ENCODE assay signal across 21 cellular contexts in the genomic region with DNA sequence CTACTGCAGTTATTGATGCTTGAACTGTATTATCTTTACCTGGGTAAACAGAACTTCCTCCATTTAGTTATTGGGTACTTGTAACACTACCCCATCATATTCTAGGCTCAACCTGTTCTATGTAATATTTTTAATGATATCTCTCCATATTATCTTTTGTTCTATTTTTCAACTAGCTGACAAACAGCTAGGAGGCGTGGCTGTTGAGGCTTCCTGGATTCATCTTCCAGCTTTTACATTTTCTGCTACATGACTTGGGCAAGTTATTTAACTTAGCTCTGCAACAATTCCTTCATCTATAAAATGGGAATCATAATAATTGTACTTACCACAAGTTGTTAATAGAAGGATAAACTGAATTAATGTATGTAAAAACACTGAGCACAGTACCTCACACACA.
DNase-seq lines count a peak whose midpoint lies in the region; ATAC-seq, FAIRE-seq and TF ChIP-seq lines count a peak whose summit lies in the region.
"Had no signal": no experiment of that assay in that cellular context is flagged by ENCODE, and none has a peak within 500 bp of the region (broad histone marks: within the 10 kb centered on the region; RNA-seq: fewer than 3 reads in every experiment).

No MANE protein-coding gene starts in this region.

- peaks cover 0 to 41% (median 0%) of the 10 kb centered on the region in 5 donors for H3K27me3 Mint-ChIP-seq in naive thymus-derived CD4-positive, alpha-beta T cell
- H3K27me3 Mint-ChIP-seq: naive B cell had no signal

- CTCF ChIA-PET in naive thymus-derived CD4-positive, alpha-beta T cell (lab: Charles Lee) = interaction anchor here (0.6 to 2.3 kb wide), 3 partner anchors 9 to 366 kb away, joined by 3 to 13 read pairs (median 7); no protein-coding TSS in a partner anchor

- no peak overlapping the region for H3K9ac ChIP-seq in OCI-LY3 (ENCODE audit: low read length)
- H3K9ac ChIP-seq: BLaER1 had no signal

- peak overlapping the region; percentile 78 for H3K4me2 ChIP-seq in OCI-LY3 (ENCODE audit: low read length)
- H3K4me2 ChIP-seq: BLaER1 had no signal

- H2AFZ ChIP-seq in OCI-LY3 (ENCODE audit: low read depth, low read length) = no peak overlapping the region

- intact Hi-C loops in naive thymus-derived CD4-positive, alpha-beta T cell (cut with micrococcal nuclease) = no loop called here

- peaks cover 64% of the 10 kb centered on the region for H3K27me3 ChIP-seq in OCI-LY3 (ENCODE audit: low read depth, low read length)
- H3K27me3 ChIP-seq in naive thymus-derived CD4-positive, alpha-beta T cell (ENCODE audit: control insufficient read depth in 2 of 2, insufficient read depth in 2 of 2, low read length in 2 of 2) = no peaks in the 10 kb centered on the region
- H3K27me3 ChIP-seq: ascending aorta, BLaER1, heart right ventricle had no signal

- H3K27ac ChIP-seq in OCI-LY3 (ENCODE audit: low read length) = no peak overlapping the region
- H3K27ac ChIP-seq in cingulate gyrus (ENCODE audit: low read depth, low read length) = peak overlapping the region; percentile 92
- no peak overlapping the region for H3K27ac ChIP-seq in naive thymus-derived CD4-positive, alpha-beta T cell (ENCODE audit: low read depth, low read length)
- H3K27ac ChIP-seq: ascending aorta, BLaER1, heart right ventricle, skin epidermis had no signal

- peaks cover 54% of the 10 kb centered on the region for H3K4me1 ChIP-seq in OCI-LY3 (ENCODE audit: low read length)
- H3K4me1 ChIP-seq in naive thymus-derived CD4-positive, alpha-beta T cell (ENCODE audit: control insufficient read depth in 2 of 2, insufficient read depth in 2 of 2, low read length in 2 of 2) = peaks cover 29 to 34% of the 10 kb centered on the region in 2 donors
- H3K4me1 ChIP-seq: ascending aorta, BLaER1, HAP-1 had no signal

- H3K79me2 ChIP-seq in OCI-LY3 (ENCODE audit: low read length) = no peaks in the 10 kb centered on the region

- H3K27ac Mint-ChIP-seq in activated naive CD4-positive, alpha-beta T cell treated with anti-CD3 and anti-CD28 coated beads, Interleukin-2, amount 50 U/mL, for 72 hours = peak overlapping the region; percentile 58 to 66
- peak overlapping the region; percentile 63 for H3K27ac Mint-ChIP-seq in stimulated activated effector memory CD8-positive, alpha-beta T cell treated with anti-CD3 and anti-CD28 coated beads, Interleukin-12 subunit alpha, Interleukin-12 subunit beta, amount 100 ng/mL, for 72 hours
- H3K27ac Mint-ChIP-seq in naive thymus-derived CD4-positive, alpha-beta T cell = peak overlapping the region in 4 of 9 donors; percentile 46 to 85 (median 72)
- H3K27ac Mint-ChIP-seq: naive B cell had no signal

- H3K36me3 Mint-ChIP-seq in activated naive CD4-positive, alpha-beta T cell treated with anti-CD3 and anti-CD28 coated beads, Interleukin-2, amount 50 U/mL, for 72 hours = peaks cover 12 to 24% of the 10 kb centered on the region in 2 donors
- peaks cover 9% of the 10 kb centered on the region for H3K36me3 Mint-ChIP-seq in stimulated activated effector memory CD8-positive, alpha-beta T cell treated with anti-CD3 and anti-CD28 coated beads, Interleukin-12 subunit alpha, Interleukin-12 subunit beta, amount 100 ng/mL, for 72 hours
- peaks cover 0 to 14% (median 0%) of the 10 kb centered on the region in 5 donors for H3K36me3 Mint-ChIP-seq in naive thymus-derived CD4-positive, alpha-beta T cell

- FAIRE-seq in frontal cortex (lab: Jason Lieb, UNC) = no peak

- POLR2A ChIA-PET in naive thymus-derived CD4-positive, alpha-beta T cell (lab: Charles Lee) = interaction anchor here (1.4 to 3.3 kb wide), 3 partner anchors 11 to 345 kb away, joined by 3 to 14 read pairs (median 8); no protein-coding TSS in a partner anchor

- H3K9me3 Mint-ChIP-seq in activated naive CD4-positive, alpha-beta T cell treated with anti-CD3 and anti-CD28 coated beads, Interleukin-2, amount 50 U/mL, for 72 hours = peaks cover 0 to 13% of the 10 kb centered on the region in 2 donors
- H3K9me3 Mint-ChIP-seq in stimulated activated effector memory CD8-positive, alpha-beta T cell treated with anti-CD3 and anti-CD28 coated beads, Interleukin-12 subunit alpha, Interleukin-12 subunit beta, amount 100 ng/mL, for 72 hours = peaks cover 3% of the 10 kb centered on the region
- H3K9me3 Mint-ChIP-seq in naive thymus-derived CD4-positive, alpha-beta T cell = peaks cover 0 to 8% (median 0%) of the 10 kb centered on the region in 11 donors

- no peak for TF ChIP-seq CTCF in OCI-LY3 (IDR thresholded peaks at IDR 0.05; ENCODE audit: low read depth, low read length)

- H3K4me3 Mint-ChIP-seq in stimulated activated effector memory CD8-positive, alpha-beta T cell treated with anti-CD3 and anti-CD28 coated beads, Interleukin-12 subunit alpha, Interleukin-12 subunit beta, amount 100 ng/mL, for 72 hours = peak overlapping the region; percentile 25
- no peak overlapping the region for H3K4me3 Mint-ChIP-seq in naive thymus-derived CD4-positive, alpha-beta T cell

- H3K4me3 ChIP-seq in OCI-LY3 (ENCODE audit: low read length) = no peak overlapping the region
- H3K4me3 ChIP-seq in naive thymus-derived CD4-positive, alpha-beta T cell (ENCODE audit: low read length) = no peak overlapping the region
- H3K4me3 ChIP-seq: ascending aorta, BLaER1, HAP-1, heart right ventricle, skin epidermis had no signal

- H3K36me3 ChIP-seq in OCI-LY3 (replicated peaks; ENCODE audit: low read depth, low read length) = peaks cover 12% of the 10 kb centered on the region
- H3K36me3 ChIP-seq in naive thymus-derived CD4-positive, alpha-beta T cell (ENCODE audit: control insufficient read depth in 2 of 3, insufficient read depth in 3 of 3, low read length in 3 of 3) = no peaks in the 10 kb centered on the region
- H3K36me3 ChIP-seq: ascending aorta, BLaER1, HAP-1, heart right ventricle had no signal

- H3K9me3 ChIP-seq in OCI-LY3 (ENCODE audit: insufficient read depth, low read length) = peaks cover 12% of the 10 kb centered on the region
- H3K9me3 ChIP-seq in naive thymus-derived CD4-positive, alpha-beta T cell (ENCODE audit: control insufficient read depth in 2 of 3, low read length in 3 of 3) = no peaks in the 10 kb centered on the region
- H3K9me3 ChIP-seq: ascending aorta, BLaER1, HAP-1 had no signal

- ATAC-seq in activated naive CD4-positive, alpha-beta T cell treated with anti-CD3 and anti-CD28 coated beads, Interleukin-2, amount 50 U/mL, for 72 hours = no peak
- ATAC-seq in stimulated activated effector memory CD8-positive, alpha-beta T cell treated with anti-CD3 and anti-CD28 coated beads, Interleukin-12 subunit alpha, Interleukin-12 subunit beta, amount 100 ng/mL, for 72 hours = no peak
- ATAC-seq in naive thymus-derived CD4-positive, alpha-beta T cell = no peak
- ATAC-seq in GM21367 (IDR thresholded peaks at IDR 0.05; ENCODE audit: unreplicated experiment) = no peak
- ATAC-seq: heart right ventricle had no signal

- DNase-seq in activated naive CD4-positive, alpha-beta T cell treated with anti-CD3 and anti-CD28 coated beads, Interleukin-2, amount 50 U/mL, for 72 hours (ENCODE audit: low spot score in 2 of 2) = no peak
- no peak for DNase-seq in activated naive CD4-positive, alpha-beta T cell treated with anti-CD3 and anti-CD28 coated beads, Interleukin-2, amount 50 U/mL, for 16 hours
- DNase-seq in stimulated activated effector memory CD8-positive, alpha-beta T cell treated with anti-CD3 and anti-CD28 coated beads, Interleukin-12 subunit alpha, Interleukin-12 subunit beta, amount 100 ng/mL, for 72 hours (ENCODE audit: low spot score in 2 of 2) = no peak
- DNase-seq in frontal cortex (ENCODE audit: low spot score in 2 of 2) = no peak
- DNase-seq in naive thymus-derived CD4-positive, alpha-beta T cell = no peak
- DNase-seq: activated CD4-positive, CD25-positive, alpha-beta regulatory T cell; activated CD8-positive, alpha-beta T cell treated with anti-CD3 and anti-CD28 coated beads for 36 hours; heart right ventricle; naive B cell; NCI-H1048; NCI-H187 treated with DMSO at 0.1 percent for 48 hours; NCI-H82; SHP77 treated with DMSO at 0.1 percent for 48 hours; stimulated activated CD4-positive, alpha-beta T cell treated with anti-CD3 and anti-CD28 coated beads, Interleukin-2, amount 100 ng/mL, for 24 hours had no signal

- peaks cover 75% of the 10 kb centered on the region for H3K4me1 Mint-ChIP-seq in stimulated activated effector memory CD8-positive, alpha-beta T cell treated with anti-CD3 and anti-CD28 coated beads, Interleukin-12 subunit alpha, Interleukin-12 subunit beta, amount 100 ng/mL, for 72 hours
- H3K4me1 Mint-ChIP-seq in naive thymus-derived CD4-positive, alpha-beta T cell = peaks cover 24 to 66% (median 62%) of the 10 kb centered on the region in 7 donors

- H4K20me1 ChIP-seq in OCI-LY3 (ENCODE audit: insufficient read depth, low read length) = no peaks in the 10 kb centered on the region
- H4K20me1 ChIP-seq: BLaER1 had no signal
